Comparison of ENCODE assay signal across 18 cellular contexts in the genomic region with DNA sequence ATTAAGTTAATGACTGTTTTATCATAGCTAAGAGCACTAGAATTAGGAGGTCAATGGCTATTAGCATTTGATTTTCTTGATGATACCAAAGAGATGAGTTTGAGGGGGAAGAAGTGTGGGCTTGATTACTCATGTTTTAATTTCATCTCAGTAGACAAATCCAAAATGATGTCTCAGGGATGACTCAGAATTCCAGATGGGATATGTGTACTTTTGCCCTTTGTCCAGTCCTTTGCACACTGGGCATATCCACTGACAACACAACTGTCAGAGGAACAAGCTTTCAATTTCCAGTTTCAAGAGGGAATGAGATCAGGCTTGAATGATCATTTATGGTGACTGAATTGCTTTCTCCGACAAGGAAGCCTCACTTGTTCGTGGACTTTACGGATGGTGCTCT.
DNase-seq lines count a peak whose midpoint lies in the region; ATAC-seq, FAIRE-seq and TF ChIP-seq lines count a peak whose summit lies in the region.
"Had no signal": no experiment of that assay in that cellular context is flagged by ENCODE, and none has a peak within 500 bp of the region (broad histone marks: within the 10 kb centered on the region; RNA-seq: fewer than 3 reads in every experiment).

No MANE protein-coding gene starts in this region.

- H3K27ac ChIP-seq in psoas muscle (no peak overlapping the region), transverse colon (no peak overlapping the region)
- H3K27ac ChIP-seq: coronary artery, epithelial cell of prostate, heart left ventricle, sigmoid colon, testis had no signal

- ATAC-seq in psoas muscle (peak in 3 of 4 donors; percentile 54 to 70 (median 57)), HG03342 (IDR thresholded peaks at IDR 0.05; ENCODE audit: unreplicated experiment) (no peak)
- ATAC-seq: heart left ventricle had no signal

- H3K4me3 ChIP-seq in fibroblast of mammary gland (ENCODE audit: control insufficient read depth, low read depth, low read length) = no peak overlapping the region
- H3K4me3 ChIP-seq in psoas muscle = no peak overlapping the region
- no peak overlapping the region for H3K4me3 ChIP-seq in transverse colon
- H3K4me3 ChIP-seq: coronary artery, heart left ventricle, sigmoid colon, testis had no signal

- TF ChIP-seq POLR2A in transverse colon (IDR thresholded peaks at IDR 0.05) = no peak

- DNase-seq in GM04504 (ENCODE audit: low read depth) (peak; percentile 23), RCC 7860 (ENCODE audit: low spot score) (peak; percentile 66), fibroblast of mammary gland (ENCODE audit: low read depth) (peak; percentile 86), psoas muscle (no peak), NCI-H69 (lab: John Stamatoyannopoulos, UW) (no peak), transverse colon (no peak)
- DNase-seq: aorta; C1 segment of cervical spinal cord; heart left ventricle; Kasumi-1; NCI-H510A; sigmoid colon; stimulated activated CD4-positive, alpha-beta T cell treated with anti-CD3 and anti-CD28 coated beads, Interleukin-4, amount 100 ng/mL, for 1 hour; T1000; testis had no signal

- H3K4me1 ChIP-seq in psoas muscle = no peaks in the 10 kb centered on the region
- no peaks in the 10 kb centered on the region for H3K4me1 ChIP-seq in transverse colon
- H3K4me1 ChIP-seq: heart left ventricle, sigmoid colon, testis had no signal

- H3K27me3 ChIP-seq in psoas muscle (ENCODE audit: insufficient read depth in 3 of 3, low read length in 2 of 3) (no peaks in the 10 kb centered on the region), transverse colon (no peaks in the 10 kb centered on the region)
- H3K27me3 ChIP-seq: heart left ventricle, sigmoid colon, testis had no signal

- TF ChIP-seq CTCF in fibroblast of mammary gland (conservative IDR thresholded peaks at IDR 0.05; ENCODE audit: control insufficient read depth, insufficient read depth, low read depth, low read length) (no peak), psoas muscle (IDR thresholded peaks at IDR 0.05) (no peak), transverse colon (IDR thresholded peaks at IDR 0.05) (no peak)

- in situ Hi-C loops in transverse colon (cut with MboI; ENCODE audit: low pct_ligation_motif_present in 1 of 4, low pct_unique_long_range_greater_than_20kb in 1 of 4, low sequenced_read_pairs in 3 of 4) = no loop called here

- 72 to 85% (median 78%) methylated on average over 3 of the region's 3 CpGs for WGBS in psoas muscle, 3 donors
- 83% methylated on average over 3 of the region's 3 CpGs; no CpG with 5 or more reads in 1 of the 2 donors for WGBS in transverse colon (ENCODE audit: low coverage in 1 of 2), 2 donors

- peak; percentile 88 for FAIRE-seq in RCC 7860 (lab: Jason Lieb, UNC)

- H3K36me3 ChIP-seq in psoas muscle (ENCODE audit: insufficient read depth in 1 of 2, low read depth in 1 of 2) (no peaks in the 10 kb centered on the region), transverse colon (no peaks in the 10 kb centered on the region)
- H3K36me3 ChIP-seq: heart left ventricle, sigmoid colon had no signal

- intact Hi-C loops in psoas muscle (cut with DNase I) (no loop called here), transverse colon (cut with DNase I; ENCODE audit: low total_unique reads) (loop anchor here (5.0 kb wide), 1 partner anchor 1005 kb away; no protein-coding TSS in a partner anchor)

- H3K9me3 ChIP-seq in psoas muscle = no peaks in the 10 kb centered on the region
- H3K9me3 ChIP-seq in transverse colon = no peaks in the 10 kb centered on the region
- H3K9me3 ChIP-seq: sigmoid colon, testis had no signal

- TF ChIP-seq EP300 in transverse colon (IDR thresholded peaks at IDR 0.05; ENCODE audit: low read depth) = no peak

Comparison
In these comparisons a context has a peak if more than half of its experiments do, and no peak if none do; other contexts are left out.
1. DNase-seq: peak in GM04504 (single experiment), RCC 7860 (single experiment) and fibroblast of mammary gland (single experiment); none in psoas muscle (0 of 2), NCI-H69 (single experiment) and transverse colon (single experiment).